Comparison of ENCODE assay signal across 18 cellular contexts in the genomic region with DNA sequence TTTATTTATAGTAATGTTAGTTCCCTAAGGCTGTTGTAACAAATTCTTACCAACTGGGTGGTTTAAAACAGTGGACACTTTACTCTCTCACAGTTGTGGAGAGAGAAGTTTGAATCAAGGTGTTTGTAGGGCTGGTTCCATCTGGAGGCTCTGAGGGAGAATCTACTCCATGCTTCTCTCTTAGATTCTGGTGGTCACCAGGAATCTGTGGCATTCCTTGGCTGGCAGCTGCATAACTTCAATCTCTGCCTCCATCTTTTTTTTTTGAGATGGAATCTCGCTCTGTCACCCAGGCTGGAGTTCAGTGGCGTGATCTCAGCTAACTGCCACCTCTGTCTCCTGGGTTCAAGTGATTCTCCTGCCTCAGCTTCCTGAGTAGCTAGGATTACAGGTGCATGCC. TPM values are rescaled to one million over a fixed set of nuclear protein-coding genes. Genes with fewer than 3 reads are reported as not detected.
"Had no signal": no experiment of that assay in that cellular context is flagged by ENCODE, and none has a peak within 500 bp of the region (broad histone marks: within the 10 kb centered on the region; RNA-seq: fewer than 3 reads in every experiment).

No MANE protein-coding gene starts in this region.

- H3K27me3 ChIP-seq: esophagus muscularis mucosa, gastrocnemius medialis, neutrophil had no signal

- DNase-seq: effector memory CD8-positive, alpha-beta T cell; gastrocnemius medialis; glutamatergic neuron; immature natural killer cell; left cardiac atrium; left ventricle myocardium inferior; lower lobe of right lung; naive thymus-derived CD8-positive, alpha-beta T cell; psoas muscle; stimulated activated CD4-positive, alpha-beta T cell treated with anti-CD3 and anti-CD28 coated beads, Interleukin-12 subunit alpha, Interleukin-12 subunit beta, amount 100 ng/mL, for 4 hours; stimulated activated naive CD4-positive, alpha-beta T cell treated with Interleukin-2 at 50 U/mL for 16 hours had no signal

- H3K4me1 ChIP-seq: gastrocnemius medialis, left ventricle myocardium inferior, psoas muscle had no signal

- H3K9me3 ChIP-seq: gastrocnemius medialis, lower lobe of right lung, neutrophil, psoas muscle had no signal

- H3K36me3 ChIP-seq: esophagus muscularis mucosa, gastrocnemius medialis, left ventricle myocardium inferior, lower lobe of right lung, neutrophil had no signal

- H3K27ac Mint-ChIP-seq: dendritic cell treated with granulocyte-macrophage colony-stimulating factor and Interleukin-4, amounts not matched to agents 40 ng/mL and 50 ng/mL, for 4 days; effector memory CD8-positive, alpha-beta T cell; immature natural killer cell; memory B cell; naive thymus-derived CD8-positive, alpha-beta T cell; type B pancreatic cell had no signal

- H3K4me3 Mint-ChIP-seq: dendritic cell treated with granulocyte-macrophage colony-stimulating factor and Interleukin-4, amounts not matched to agents 40 ng/mL and 50 ng/mL, for 4 days; effector memory CD8-positive, alpha-beta T cell; immature natural killer cell; memory B cell; naive thymus-derived CD8-positive, alpha-beta T cell; type B pancreatic cell had no signal

- H3K4me3 ChIP-seq: esophagus muscularis mucosa, gastrocnemius medialis, left ventricle myocardium inferior, lower lobe of right lung, psoas muscle, skin epidermis had no signal

- H3K4me1 Mint-ChIP-seq: memory B cell had no signal

- H3K36me3 Mint-ChIP-seq: immature natural killer cell, memory B cell had no signal

- H3K27ac ChIP-seq: epithelial cell of prostate, esophagus muscularis mucosa, gastrocnemius medialis, left ventricle myocardium inferior, lower lobe of right lung, neutrophil, psoas muscle, skin epidermis had no signal

- H3K9me3 Mint-ChIP-seq: immature natural killer cell had no signal

- H3K27me3 Mint-ChIP-seq: type B pancreatic cell had no signal

RNA-seq across cellular contexts. Expression of a gene that starts 46.3 kb away (rescaled TPM):
- total RNA-seq: naive thymus-derived CD8-positive, alpha-beta T cell had no signal
- polyA plus RNA-seq: naive thymus-derived CD8-positive, alpha-beta T cell had no signal
